ENCODE assay signal across 21 cellular contexts in genomic region chr3:189900578-189900977, GRCh38.
"Had no signal": no experiment of that assay in that cellular context is flagged by ENCODE, and none has a peak within 500 bp of the region (broad histone marks: within the 10 kb centered on the region; RNA-seq: fewer than 3 reads in every experiment).

No MANE protein-coding gene starts in this region.

- H3K4me3 ChIP-seq: gastrocnemius medialis, pancreas, tibial nerve had no signal

- H3K27me3 ChIP-seq: gastrocnemius medialis, neutrophil, pancreas, tibial nerve had no signal

- DNase-seq: activated CD4-positive, alpha-beta T cell treated with anti-CD3 and anti-CD28 coated beads, Interleukin-2, amount 50 U/mL, for 4 hours; activated CD8-positive, alpha-beta memory T cell treated with anti-CD3 and anti-CD28 coated beads for 24 hours; activated CD8-positive, alpha-beta memory T cell treated with anti-CD3 and anti-CD28 coated beads, Interleukin-2, amount 50 U/mL, for 48 hours; activated naive CD4-positive, alpha-beta T cell treated with Interleukin-2 at 50 U/mL for 16 hours; activated naive CD8-positive, alpha-beta T cell treated with anti-CD3 and anti-CD28 coated beads for 36 hours; activated T-cell treated with anti-CD3 and anti-CD28 coated beads, Interleukin-2, amount 50 U/mL, for 4 hours; erythroblast; gastrocnemius medialis; hippocampal formation; left ventricle myocardium superior; pancreas; right cardiac atrium; stimulated activated CD4-positive, alpha-beta T cell treated with anti-CD3 and anti-CD28 coated beads, Interleukin-12 subunit alpha, Interleukin-12 subunit beta, amount 100 ng/mL, for 4 hours; stimulated activated CD4-positive, alpha-beta T cell treated with anti-CD3 and anti-CD28 coated beads, Interleukin-4, amount 100 ng/mL, for 4 hours; substantia nigra; T-helper 1 cell; T1000 had no signal

- H3K9me3 ChIP-seq: gastrocnemius medialis, neutrophil, pancreas, tibial nerve had no signal

- FAIRE-seq: astrocyte, pancreas had no signal

- H3K36me3 ChIP-seq: gastrocnemius medialis, neutrophil, pancreas, tibial nerve had no signal

- ATAC-seq: activated T-cell treated with anti-CD3 and anti-CD28 coated beads, Interleukin-2, amount 50 U/mL, for 4 hours; gastrocnemius medialis; left ventricle myocardium superior; pancreas; right cardiac atrium; WTC11 had no signal

- H3K4me1 ChIP-seq: gastrocnemius medialis, pancreas, tibial nerve had no signal

- H3K27ac ChIP-seq: gastrocnemius medialis, neutrophil, pancreas, tibial nerve had no signal
